ENCODE assay signal across 16 cellular contexts in the genomic region with DNA sequence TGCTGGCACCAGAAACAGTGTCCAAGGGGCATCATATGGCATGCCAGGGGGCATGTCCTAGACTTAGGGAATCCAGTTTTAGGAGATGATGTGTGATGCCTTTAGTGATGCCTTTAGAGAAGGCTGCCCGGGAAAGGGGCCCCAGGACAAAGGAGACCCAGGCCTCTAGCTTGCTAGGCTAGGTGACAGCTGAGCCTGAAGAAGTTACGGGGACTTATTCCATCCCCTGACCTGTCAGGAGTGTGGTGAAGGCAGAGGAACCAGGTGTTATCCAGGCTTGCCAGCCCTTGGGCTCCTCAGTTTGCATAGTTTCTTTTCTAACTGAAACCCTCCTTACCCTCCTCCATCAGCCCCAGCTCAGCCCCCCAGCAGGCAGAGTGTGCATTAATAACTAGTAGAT.
DNase-seq lines count a peak whose midpoint lies in the region; ATAC-seq, FAIRE-seq and TF ChIP-seq lines count a peak whose summit lies in the region.
"Had no signal": no experiment of that assay in that cellular context is flagged by ENCODE, and none has a peak within 500 bp of the region (broad histone marks: within the 10 kb centered on the region; RNA-seq: fewer than 3 reads in every experiment).

No MANE protein-coding gene starts in this region.

- H3K27ac Mint-ChIP-seq in T-helper 17 cell = no peak overlapping the region
- H3K27ac Mint-ChIP-seq: IgD-negative memory B cell had no signal

- H3K18ac ChIP-seq in H1 (ENCODE audit: extremely low read depth, low read length) = no peak overlapping the region
- no peak overlapping the region for H3K18ac ChIP-seq in neuronal stem cell (ENCODE audit: low read length)

- no peak overlapping the region for H3K56ac ChIP-seq in H1 (replicated peaks; ENCODE audit: insufficient read length, low read depth, low read length)

- peaks cover 0 to 4% (median 1%) of the 10 kb centered on the region in 4 experiments; a peak in 1 of 7 replicates for H3K4me1 ChIP-seq in H1 (replicated peaks in 1 of 4; ENCODE audit: control insufficient read depth in 3 of 4, insufficient read depth in 4 of 4, low read length in 3 of 4)
- H3K4me1 ChIP-seq in neuronal stem cell (ENCODE audit: control insufficient read depth in 2 of 2, insufficient read depth in 1 of 2, low read depth in 1 of 2, low read length in 2 of 2) = peaks cover 0 to 3% of the 10 kb centered on the region in 2 donors

- no peak overlapping the region for H2BK20ac ChIP-seq in H1 (ENCODE audit: low read length)

- POLR2A ChIA-PET in H1 (lab: Charles Lee; ENCODE audit: partially characterized antibody) = interaction anchor here (1.1 kb wide), 1 partner anchor 16 kb away, joined by 3 read pairs; no protein-coding TSS in a partner anchor

- H3K79me1 ChIP-seq in H1 (ENCODE audit: low read depth, low read length) (no peaks in the 10 kb centered on the region), neuronal stem cell (ENCODE audit: low read depth, low read length) (no peaks in the 10 kb centered on the region)

- no peak overlapping the region for H4K91ac ChIP-seq in H1 (replicated peaks; ENCODE audit: insufficient read length, low read length)
- H4K91ac ChIP-seq in neuronal stem cell (ENCODE audit: low read depth, low read length, poor library complexity) = no peak overlapping the region

- H3K14ac ChIP-seq in H1 (ENCODE audit: insufficient read length) = no peak overlapping the region
- no peak overlapping the region for H3K14ac ChIP-seq in neuronal stem cell (ENCODE audit: low read length)

- CTCF ChIA-PET in H1 (lab: Charles Lee; ENCODE audit: partially characterized antibody) = interaction anchor here (1.1 to 1.5 kb wide), 3 partner anchors 12 to 78 kb away, joined by 3 read pairs; no protein-coding TSS in a partner anchor

- H3K36me3 ChIP-seq in H1 (ENCODE audit: control insufficient read depth in 2 of 4, insufficient read depth in 4 of 4, low read length in 3 of 4) = no peaks in the 10 kb centered on the region
- H3K36me3 ChIP-seq in neuronal stem cell (replicated peaks in 1 of 2; ENCODE audit: control insufficient read depth in 2 of 2, insufficient read depth in 2 of 2, low read length in 2 of 2) = no peaks in the 10 kb centered on the region

- no peak for TF ChIP-seq POLR2A in H1 (IDR thresholded peaks at IDR 0.05; ENCODE audit: control extremely low read depth in 1 of 2, low read depth in 2 of 2, low read length in 2 of 2)

- H3K27me3 ChIP-seq in H1 (replicated peaks in 1 of 4; ENCODE audit: control insufficient read depth in 3 of 4, extremely low read depth in 1 of 4, insufficient read depth in 3 of 4, low read length in 3 of 4) (no peaks in the 10 kb centered on the region), neuronal stem cell (ENCODE audit: control insufficient read depth in 3 of 3, insufficient read depth in 3 of 3, low read depth in 1 of 3, low read length in 3 of 3) (no peaks in the 10 kb centered on the region)

- ATAC-seq in left cardiac atrium (no peak), T-helper 17 cell (no peak)

- no peaks in the 10 kb centered on the region for H3K23me2 ChIP-seq in H1 (ENCODE audit: low read depth, low read length)

- H3K9me3 ChIP-seq in H1 (ENCODE audit: insufficient read depth in 2 of 2, low read depth in 1 of 2, low read length in 1 of 2) (no peaks in the 10 kb centered on the region), neuronal stem cell (replicated peaks in 1 of 2; ENCODE audit: control insufficient read depth in 2 of 2, insufficient read depth in 1 of 2, low read depth in 1 of 2, low read length in 2 of 2) (no peaks in the 10 kb centered on the region), T-helper 17 cell (ENCODE audit: control insufficient read depth, low read length, poor library complexity, severe bottlenecking) (no peaks in the 10 kb centered on the region)

- H3K79me2 ChIP-seq in H1 (ENCODE audit: control insufficient read depth in 1 of 2, insufficient read depth in 2 of 2, low read length in 2 of 2) = no peaks in the 10 kb centered on the region

- intact Hi-C loops in cardiac septum (cut with DNase I) (no loop called here), left cardiac atrium (cut with DNase I) (no loop called here)

- 94% methylated on average over 2 of the region's 2 CpGs; no CpG with 5 or more reads in 1 of the 2 experiments for WGBS in H1 (ENCODE audit: extremely low coverage in 1 of 2, insufficient coverage in 1 of 2, insufficient read length in 1 of 2, insufficient replicate concordance in 2 of 2, low coverage in 1 of 2, low lambda C conversion rate in 2 of 2, missing lambda C conversion rate in 1 of 2), 2 experiments
- no CpG with 5 or more reads among the region's 2 CpGs for WGBS in neuronal stem cell (ENCODE audit: extremely low coverage in 2 of 2, insufficient read length in 2 of 2, insufficient replicate concordance in 1 of 2), 2 donors

- H3K4me3 ChIP-seq in H1 (ENCODE audit: extremely low read depth in 1 of 4, insufficient read depth in 2 of 4, low read depth in 3 of 4, low read length in 4 of 4) = no peak overlapping the region
- H3K4me3 ChIP-seq in neuronal stem cell (ENCODE audit: low read length in 2 of 2) = no peak overlapping the region

- H3K27me3 Mint-ChIP-seq in T-helper 17 cell = peaks cover 74% of the 10 kb centered on the region

- no peak overlapping the region for H3K9ac ChIP-seq in H1 (replicated peaks in 1 of 4; ENCODE audit: extremely low read depth in 1 of 4, low read depth in 3 of 4, low read length in 3 of 4)
- peak overlapping the region; percentile 53 for H3K9ac ChIP-seq in neuronal stem cell (ENCODE audit: low read depth, low read length, poor library complexity)

- H3K4me1 Mint-ChIP-seq in T-helper 17 cell = peaks cover 2% of the 10 kb centered on the region
- H3K4me1 Mint-ChIP-seq: CD4-positive, CD25-positive, alpha-beta regulatory T cell had no signal

- H2AK5ac ChIP-seq in H1 (ENCODE audit: low read depth, low read length) = 0 out of 2 replicates have a peak overlapping the region, but pooled peaks have one; percentile 8
- no peak overlapping the region for H2AK5ac ChIP-seq in neuronal stem cell (ENCODE audit: low read depth, low read length)

- no peak overlapping the region for H3K4me3 Mint-ChIP-seq in T-helper 17 cell
- H3K4me3 Mint-ChIP-seq: CD4-positive, CD25-positive, alpha-beta regulatory T cell; IgD-negative memory B cell had no signal

- H3K4ac ChIP-seq in H1 (replicated peaks; ENCODE audit: insufficient read length, low read depth, low read length) (no peak overlapping the region), neuronal stem cell (ENCODE audit: low read length) (no peak overlapping the region)

- no peak overlapping the region for H2AFZ ChIP-seq in H1 (ENCODE audit: low read length)
- no peak overlapping the region for H2AFZ ChIP-seq in neuronal stem cell (ENCODE audit: low read length)

- H2BK5ac ChIP-seq in H1 (ENCODE audit: low read depth, low read length) (no peak overlapping the region), neuronal stem cell (ENCODE audit: low read length) (no peak overlapping the region)

- in situ Hi-C loops in G401 (cut with HindIII; ENCODE audit: low sequenced_read_pairs) = loop anchor here (5.0 kb wide), 1 partner anchor 55 kb away; no protein-coding TSS in a partner anchor

- H2BK15ac ChIP-seq in H1 (ENCODE audit: low read length) (no peak overlapping the region), neuronal stem cell (ENCODE audit: low read length) (no peak overlapping the region)

- TF ChIP-seq RAD21 in H1 (IDR thresholded peaks at IDR 0.05 in 1 of 2, conservative IDR thresholded peaks at IDR 0.05 in 1 of 2; ENCODE audit: low read depth in 2 of 2, low read length in 2 of 2) = no peak

- DNase-seq in cardiac septum (ENCODE audit: low spot score) = peak; percentile 54
- no peak for DNase-seq in left cardiac atrium
- no peak for DNase-seq in H1 (ENCODE audit: low read depth in 1 of 2, low spot score in 2 of 2)
- no peak for DNase-seq in neuronal stem cell (ENCODE audit: low spot score)
- DNase-seq in T-helper 17 cell = no peak
- DNase-seq in activated gamma-delta T cell (lab: John Stamatoyannopoulos, UW) = no peak
- DNase-seq in hepatic stellate cell (ENCODE audit: low spot score) = no peak
- DNase-seq in G401 (ENCODE audit: low spot score) = no peak
- DNase-seq: CD4-positive, CD25-positive, alpha-beta regulatory T cell; DMS 273 treated with DMSO at 0.1 percent for 48 hours; DMS79; H7; KG1 had no signal

- H4K8ac ChIP-seq in H1 (ENCODE audit: extremely low read depth, insufficient read depth, low read length) (peak overlapping the region; percentile 35; the same call in 1 of the 2 replicates), neuronal stem cell (ENCODE audit: low read depth, low read length) (no peak overlapping the region)

- H3K23ac ChIP-seq in H1 (ENCODE audit: insufficient read length) = no peak overlapping the region
- H3K23ac ChIP-seq in neuronal stem cell (ENCODE audit: low read depth, low read length, poor library complexity) = no peak overlapping the region

- TF ChIP-seq EP300 in H1 (IDR thresholded peaks at IDR 0.05; ENCODE audit: borderline replicate concordance in 1 of 2, low read depth in 2 of 2, low read length in 2 of 2) = no peak

- FAIRE-seq in H1 (lab: Jason Lieb, UNC) = no peak
- FAIRE-seq: G401.6, GM12891 had no signal

- no peak overlapping the region for H2BK120ac ChIP-seq in H1 (replicated peaks; ENCODE audit: low read depth, low read length)
- no peak overlapping the region for H2BK120ac ChIP-seq in neuronal stem cell (ENCODE audit: low read depth, low read length)

- no peak overlapping the region for H3K27ac ChIP-seq in H1 (ENCODE audit: low read depth, low read length)
- no peak overlapping the region for H3K27ac ChIP-seq in neuronal stem cell (replicated peaks; ENCODE audit: low read length)

- no peaks in the 10 kb centered on the region for H4K20me1 ChIP-seq in H1 (replicated peaks in 1 of 2; ENCODE audit: control insufficient read depth in 1 of 2, insufficient read depth in 2 of 2, low read length in 2 of 2)

- peaks cover 2% of the 10 kb centered on the region for H3K36me3 Mint-ChIP-seq in T-helper 17 cell (ENCODE audit: low read depth)
- H3K36me3 Mint-ChIP-seq: CD4-positive, CD25-positive, alpha-beta regulatory T cell; IgD-negative memory B cell had no signal

- no peak for TF ChIP-seq CTCF in H1 (IDR thresholded peaks at IDR 0.05; ENCODE audit: control extremely low read depth in 1 of 3, insufficient read depth in 1 of 3, low read depth in 1 of 3, low read length in 3 of 3)

- H4K5ac ChIP-seq in H1 (ENCODE audit: insufficient read length, low read depth, low read length) = no peak overlapping the region

- H2BK12ac ChIP-seq in H1 (ENCODE audit: low read depth, low read length) (0 out of 2 replicates have a peak overlapping the region, but pooled peaks have one; percentile 50), neuronal stem cell (ENCODE audit: low read length) (no peak overlapping the region)

- H3K4me2 ChIP-seq in H1 (ENCODE audit: insufficient read depth in 1 of 2, low read depth in 2 of 2, low read length in 2 of 2) (no peak overlapping the region), neuronal stem cell (ENCODE audit: insufficient read depth, low read length, poor library complexity, severe bottlenecking) (no peak overlapping the region)

TF ChIP-seq in H1, 55 proteins besides CTCF, POLR2A, EP300 and RAD21 (continues in another document):
- TF ChIP-seq SIRT6 (IDR thresholded peaks at IDR 0.05; ENCODE audit: low read length) (no peak), EZH2 (IDR thresholded peaks at IDR 0.05; ENCODE audit: low read depth, low read length, severe bottlenecking) (no peak), JUN (IDR thresholded peaks at IDR 0.05; ENCODE audit: low read depth, low read length) (no peak), SRF (IDR thresholded peaks at IDR 0.05; ENCODE audit: low read depth, low read length) (no peak)
